Comparison of ENCODE assay signal across 15 cellular contexts in the genomic region with DNA sequence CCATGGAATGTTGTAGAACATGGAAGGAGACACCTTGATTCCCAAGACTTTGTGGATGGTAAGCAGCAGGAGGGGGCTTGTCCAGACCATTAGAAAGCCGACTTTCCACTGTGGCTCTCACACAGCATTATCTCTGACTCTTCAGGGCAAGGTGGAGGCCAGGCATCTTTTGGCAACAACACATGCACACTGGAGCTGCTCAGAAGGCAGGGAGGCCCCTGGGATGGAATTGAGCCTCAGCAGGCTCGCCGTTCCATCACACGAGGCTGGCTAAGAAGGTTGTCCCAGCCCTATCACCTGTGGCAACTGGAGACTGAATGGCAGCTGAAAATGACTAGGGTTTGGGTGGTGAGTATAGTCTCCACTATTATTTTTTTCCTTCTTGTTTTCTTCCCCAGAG.
DNase-seq lines count a peak whose midpoint lies in the region; ATAC-seq, FAIRE-seq and TF ChIP-seq lines count a peak whose summit lies in the region.
"Had no signal": no experiment of that assay in that cellular context is flagged by ENCODE, and none has a peak within 500 bp of the region (broad histone marks: within the 10 kb centered on the region; RNA-seq: fewer than 3 reads in every experiment).

No MANE protein-coding gene starts in this region.

- H2BK12ac ChIP-seq in trophoblast cell (ENCODE audit: low read length), result peak overlapping the region; percentile 94

- POLR2A ChIA-PET in PC-9 (lab: Charles Lee; ENCODE audit: unreplicated experiment), result no interaction called here

- H3K9me3 ChIP-seq in PC-9 (ENCODE audit: insufficient read depth, low read depth) (peaks cover 12% of the 10 kb centered on the region), trophoblast cell (ENCODE audit: insufficient read depth, low read depth, low read length) (peaks cover 1% of the 10 kb centered on the region)

- peak overlapping the region; percentile 37 for H4K8ac ChIP-seq in trophoblast cell (ENCODE audit: low read depth, low read length)

- peak overlapping the region; percentile 49 for H2AK5ac ChIP-seq in trophoblast cell (ENCODE audit: low read length)

- no peaks in the 10 kb centered on the region for H3K36me3 ChIP-seq in PC-9 (ENCODE audit: low read depth)
- no peaks in the 10 kb centered on the region for H3K36me3 ChIP-seq in bronchial epithelial cell (ENCODE audit: control insufficient read depth, insufficient read depth, low read length)
- peaks cover 0 to 2% of the 10 kb centered on the region in 2 experiments for H3K36me3 ChIP-seq in trophoblast cell (ENCODE audit: control insufficient read depth in 1 of 2, insufficient read depth in 2 of 2, low read length in 2 of 2)

- H3K27me3 ChIP-seq in PC-9 (ENCODE audit: insufficient read depth, low read depth) (no peaks in the 10 kb centered on the region), bronchial epithelial cell (ENCODE audit: control insufficient read depth, insufficient read depth, low read length) (no peaks in the 10 kb centered on the region), trophoblast cell (ENCODE audit: insufficient read depth, low read length) (no peaks in the 10 kb centered on the region)

- peaks cover 42% of the 10 kb centered on the region for H3K4me1 ChIP-seq in PC-9 (replicated peaks; ENCODE audit: insufficient read depth)
- H3K4me1 ChIP-seq in trophoblast cell (ENCODE audit: control insufficient read depth in 1 of 2, insufficient read depth in 2 of 2, low read length in 2 of 2), result peaks cover 13 to 18% of the 10 kb centered on the region in 2 experiments

- no peak overlapping the region for H2AFZ ChIP-seq in PC-9
- H2AFZ ChIP-seq in trophoblast cell (ENCODE audit: insufficient read depth, low read length, poor library complexity), result no peak overlapping the region

- H2BK5ac ChIP-seq in trophoblast cell (ENCODE audit: low read depth, low read length, poor library complexity), result no peak overlapping the region

- H3F3A ChIP-seq in PC-9 (ENCODE audit: insufficient read depth, low read depth), result peaks cover 39% of the 10 kb centered on the region

- peak overlapping the region; percentile 78 for H2BK120ac ChIP-seq in trophoblast cell (ENCODE audit: insufficient read depth, low read length, poor library complexity)

- H3K4me2 ChIP-seq in PC-9 (no peak overlapping the region), trophoblast cell (ENCODE audit: low read length) (no peak overlapping the region)

- no peak for ATAC-seq in HG03280 (IDR thresholded peaks at IDR 0.05; ENCODE audit: unreplicated experiment)
- no peak for ATAC-seq in GM18505 (IDR thresholded peaks at IDR 0.05; ENCODE audit: unreplicated experiment)

- no peaks in the 10 kb centered on the region for H3K9me2 ChIP-seq in PC-9 (ENCODE audit: insufficient read depth)

- no CpG with 5 or more reads among the region's 4 CpGs for WGBS in trophoblast cell (ENCODE audit: extremely low coverage, insufficient coverage, insufficient read length)

- intact Hi-C loops in PC-9 (cut with micrococcal nuclease; ENCODE audit: unreplicated experiment), result loop anchor here (2.0 to 5.0 kb wide), 4 partner anchors 101 to 363 kb away; no protein-coding TSS in a partner anchor

- peaks cover 17% of the 10 kb centered on the region for H3K79me1 ChIP-seq in trophoblast cell (ENCODE audit: low read length)

- no peak for TF ChIP-seq POLR2A in GM18505 (IDR thresholded peaks at IDR 0.05; ENCODE audit: borderline replicate concordance, extremely low read depth, insufficient read depth, insufficient read length)

- H3K4me3 ChIP-seq in PC-9, result no peak overlapping the region
- H3K4me3 ChIP-seq in bronchial epithelial cell (ENCODE audit: low read depth, low read length), result no peak overlapping the region
- no peak overlapping the region for H3K4me3 ChIP-seq in trophoblast cell (ENCODE audit: low read depth, low read length)

- no peak overlapping the region for H3K4ac ChIP-seq in trophoblast cell (ENCODE audit: low read depth, low read length)

- TF ChIP-seq CTCF in PC-9 (conservative IDR thresholded peaks at IDR 0.05), result no peak
- no peak for TF ChIP-seq CTCF in bronchial epithelial cell (IDR thresholded peaks at IDR 0.05; ENCODE audit: insufficient read depth, low read length, severe bottlenecking)

- no TSS peak for BruUV-seq in PC-9 (replicated peaks; lab: Mats Ljungman, UMichigan)

- H4K12ac ChIP-seq in trophoblast cell (ENCODE audit: low read depth, low read length), result no peak overlapping the region

- H4K91ac ChIP-seq in trophoblast cell (ENCODE audit: low read depth, low read length), result peak overlapping the region; percentile 81

- CTCF ChIA-PET in PC-9 (lab: Charles Lee), result interaction anchor here (0.6 to 1.2 kb wide), 2 partner anchors 11 to 386 kb away, joined by 4 read pairs; no protein-coding TSS in a partner anchor

- H3K18ac ChIP-seq in trophoblast cell (ENCODE audit: low read length), result peak overlapping the region; percentile 71

- H4K20me1 ChIP-seq in PC-9 (ENCODE audit: insufficient read depth), result no peaks in the 10 kb centered on the region

- no peak overlapping the region for H3K23ac ChIP-seq in trophoblast cell (ENCODE audit: low read length)

- DNase-seq in NCI-H1105 (lab: John Stamatoyannopoulos, UW) (peak; percentile 77), NCI-H1105 treated with DMSO at 0.1 percent for 48 hours (lab: John Stamatoyannopoulos, UW) (no peak), PC-9 (peak in 1 of 2 experiments; percentile 19), bronchial epithelial cell (ENCODE audit: low read depth) (no peak), trophoblast cell (no peak)
- DNase-seq: C1 segment of cervical spinal cord; Calu3; CD4-positive, alpha-beta T cell; DMS 273 treated with DMSO at 0.1 percent for 48 hours; GF-D8; H7; IMR-90 had no signal

- H3K14ac ChIP-seq in trophoblast cell (ENCODE audit: low read length), result peak overlapping the region; percentile 64

- peak; percentile 23 for FAIRE-seq in bronchial epithelial cell (lab: Jason Lieb, UNC)
- FAIRE-seq: A204.1 had no signal

- peak overlapping the region; percentile 90 for H3K27ac ChIP-seq in PC-9
- no peak overlapping the region for H3K27ac ChIP-seq in trophoblast cell (ENCODE audit: low read depth, low read length)

- no peak overlapping the region for H3K9ac ChIP-seq in trophoblast cell (ENCODE audit: low read length)

- H3K79me2 ChIP-seq in PC-9 (ENCODE audit: low read depth), result no peaks in the 10 kb centered on the region
- H3K79me2 ChIP-seq in trophoblast cell (ENCODE audit: control insufficient read depth, insufficient read depth, low read length, poor library complexity), result peaks cover 2% of the 10 kb centered on the region
